ENCODE assay signal across 14 cellular contexts in the genomic region with DNA sequence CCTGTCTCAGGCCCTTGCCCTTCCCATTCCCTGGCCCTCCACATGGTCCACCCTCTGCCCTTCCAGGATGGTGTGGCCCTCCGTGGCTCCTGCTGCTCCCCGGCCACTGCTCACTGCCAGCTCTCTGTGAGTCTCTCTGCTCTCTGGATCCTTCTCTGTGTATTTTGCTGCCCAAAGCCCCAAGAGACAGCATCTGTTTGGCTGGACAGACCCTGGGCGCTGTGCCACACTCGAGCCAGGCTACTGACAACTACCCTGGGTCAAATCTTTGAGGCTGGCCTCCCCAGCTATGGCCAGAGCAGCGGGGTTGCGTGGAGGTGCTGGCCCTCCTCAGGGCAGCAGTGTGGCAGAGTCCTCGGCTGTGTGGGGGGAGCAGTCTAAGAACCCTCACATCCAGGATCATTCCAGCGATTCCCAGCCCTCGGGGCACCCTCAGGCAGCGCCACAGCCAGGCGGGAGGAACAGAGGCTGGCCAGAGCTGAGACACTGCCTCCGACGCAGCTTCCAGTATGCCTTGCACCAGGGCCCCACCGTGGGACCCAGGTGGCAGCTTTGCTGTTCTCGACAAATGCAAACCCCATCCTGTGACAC.
DNase-seq lines count a peak whose midpoint lies in the region; ATAC-seq and TF ChIP-seq lines count a peak whose summit lies in the region.
"Had no signal": no experiment of that assay in that cellular context is flagged by ENCODE, and none has a peak within 500 bp of the region (broad histone marks: within the 10 kb centered on the region; RNA-seq: fewer than 3 reads in every experiment).

No MANE protein-coding gene starts in this region.

- H3K4me1 Mint-ChIP-seq in stimulated activated naive B cell treated with anti-CD40 and anti-IgM and Interleukin-4, amounts not matched to agents 10 μg/mL and 1 μg/mL and 100 μg/mL, for 72 hours, result no peaks in the 10 kb centered on the region

- POLR2A ChIA-PET in PC-9 (lab: Charles Lee; ENCODE audit: unreplicated experiment), result no interaction called here

- intact Hi-C loops in Right ventricle myocardium superior (cut with DNase I) (no loop called here), heart left ventricle (cut with DNase I) (loop anchor here in 1 of 10 donors (10.0 kb wide), 1 partner anchor 79 kb away; no protein-coding TSS in a partner anchor), prostate gland (cut with DNase I) (no loop called here), PC-9 (cut with micrococcal nuclease; ENCODE audit: unreplicated experiment) (no loop called here)

- peak; percentile 18 for ATAC-seq in Right ventricle myocardium superior (ENCODE audit: poor library complexity)
- peak in 2 of 4 donors; percentile 9 to 47 for ATAC-seq in heart left ventricle
- ATAC-seq in GM21576 (IDR thresholded peaks at IDR 0.05; ENCODE audit: unreplicated experiment), result no peak
- no peak for ATAC-seq in stimulated activated naive B cell treated with anti-CD40 and anti-IgM and Interleukin-4, amounts not matched to agents 10 μg/mL and 1 μg/mL and 100 μg/mL, for 72 hours (replicated peaks)

- no peaks in the 10 kb centered on the region for H4K20me1 ChIP-seq in PC-9 (ENCODE audit: insufficient read depth)

- H3K36me3 ChIP-seq in right atrium auricular region (no peaks in the 10 kb centered on the region), heart left ventricle (no peaks in the 10 kb centered on the region), prostate gland (no peaks in the 10 kb centered on the region), PC-9 (ENCODE audit: low read depth) (no peaks in the 10 kb centered on the region)
- H3K36me3 ChIP-seq: left lung, pancreas had no signal

- no peaks in the 10 kb centered on the region for H3K36me3 Mint-ChIP-seq in stimulated activated naive B cell treated with anti-CD40 and anti-IgM and Interleukin-4, amounts not matched to agents 10 μg/mL and 1 μg/mL and 100 μg/mL, for 72 hours

- no TSS peak for BruUV-seq in PC-9 (replicated peaks; lab: Mats Ljungman, UMichigan)

- no peaks in the 10 kb centered on the region for H3K9me2 ChIP-seq in PC-9 (ENCODE audit: insufficient read depth)

- H3K79me2 ChIP-seq in PC-9 (ENCODE audit: low read depth), result no peaks in the 10 kb centered on the region

- DNase-seq in Right ventricle myocardium superior (peak; percentile 51), right atrium auricular region (ENCODE audit: low spot score) (no peak), heart left ventricle (peak in 1 of 5 donors; percentile 61), prostate gland (ENCODE audit: low spot score) (no peak), retina (no peak), PC-9 (no peak)
- DNase-seq in stimulated activated naive B cell treated with anti-CD40 and anti-IgM and Interleukin-4, amounts not matched to agents 10 μg/mL and 1 μg/mL and 100 μg/mL, for 72 hours, result no peak
- DNase-seq: DMS53, NCI-H1417 treated with DMSO at 0.1 percent for 48 hours, NCI-H82 had no signal

- H3K27ac ChIP-seq in right atrium auricular region (peak overlapping the region in 1 of 2 donors; percentile 14), heart left ventricle (peak overlapping the region in 7 of 12 donors; percentile 17 to 80 (median 62)), prostate gland (peak overlapping the region; percentile 10 to 50), PC-9 (no peak overlapping the region)
- H3K27ac ChIP-seq: left lung had no signal

- TF ChIP-seq POLR2A in heart left ventricle (IDR thresholded peaks at IDR 0.05) (no peak), prostate gland (IDR thresholded peaks at IDR 0.05) (no peak)

- H3K4me3 Mint-ChIP-seq in stimulated activated naive B cell treated with anti-CD40 and anti-IgM and Interleukin-4, amounts not matched to agents 10 μg/mL and 1 μg/mL and 100 μg/mL, for 72 hours, result no peak overlapping the region

- no peak overlapping the region for H3K4me2 ChIP-seq in PC-9

- H3K4me1 ChIP-seq in right atrium auricular region (peaks cover 0 to 19% of the 10 kb centered on the region in 2 donors), heart left ventricle (peaks cover 0 to 35% (median 21%) of the 10 kb centered on the region in 12 donors), prostate gland (replicated peaks) (peaks cover 5% of the 10 kb centered on the region), PC-9 (replicated peaks; ENCODE audit: insufficient read depth) (0 out of 2 replicates have a peak, but pooled peaks cover 3% of the 10 kb centered on the region)
- H3K4me1 ChIP-seq: left lung, pancreas had no signal

- H3K27ac Mint-ChIP-seq in stimulated activated naive B cell treated with anti-CD40 and anti-IgM and Interleukin-4, amounts not matched to agents 10 μg/mL and 1 μg/mL and 100 μg/mL, for 72 hours, result no peak overlapping the region

- no peaks in the 10 kb centered on the region for H3F3A ChIP-seq in PC-9 (ENCODE audit: insufficient read depth, low read depth)

- TF ChIP-seq CTCF in right atrium auricular region (IDR thresholded peaks at IDR 0.05), result no peak
- no peak for TF ChIP-seq CTCF in heart left ventricle (IDR thresholded peaks at IDR 0.05)
- no peak for TF ChIP-seq CTCF in prostate gland (IDR thresholded peaks at IDR 0.05)
- TF ChIP-seq CTCF in PC-9 (conservative IDR thresholded peaks at IDR 0.05), result no peak

- 61 to 70% (median 64%) methylated on average over 4 to 15 of the region's 15 CpGs for WGBS in heart left ventricle, 4 donors
- WGBS in prostate gland, result 60% methylated on average over 15 of the region's 15 CpGs

- H2AFZ ChIP-seq in PC-9, result no peak overlapping the region

- no peaks in the 10 kb centered on the region for H3K9me3 Mint-ChIP-seq in stimulated activated naive B cell treated with anti-CD40 and anti-IgM and Interleukin-4, amounts not matched to agents 10 μg/mL and 1 μg/mL and 100 μg/mL, for 72 hours

- H3K27me3 Mint-ChIP-seq in stimulated activated naive B cell treated with anti-CD40 and anti-IgM and Interleukin-4, amounts not matched to agents 10 μg/mL and 1 μg/mL and 100 μg/mL, for 72 hours, result peaks cover 3 to 10% of the 10 kb centered on the region in 2 donors

- H3K9me3 ChIP-seq in right atrium auricular region, result no peaks in the 10 kb centered on the region
- H3K9me3 ChIP-seq in heart left ventricle, result no peaks in the 10 kb centered on the region
- H3K9me3 ChIP-seq in prostate gland, result no peaks in the 10 kb centered on the region
- no peaks in the 10 kb centered on the region for H3K9me3 ChIP-seq in PC-9 (ENCODE audit: insufficient read depth, low read depth)
- H3K9me3 ChIP-seq: left lung, pancreas, testis had no signal

- H3K4me3 ChIP-seq in right atrium auricular region (no peak overlapping the region), heart left ventricle (no peak overlapping the region), prostate gland (no peak overlapping the region), PC-9 (no peak overlapping the region)
- H3K4me3 ChIP-seq: left lung, pancreas, testis had no signal

- H3K27me3 ChIP-seq in right atrium auricular region (no peaks in the 10 kb centered on the region), heart left ventricle (peaks cover 0 to 2% (median 0%) of the 10 kb centered on the region in 9 donors), prostate gland (replicated peaks; ENCODE audit: insufficient read depth) (no peaks in the 10 kb centered on the region), PC-9 (ENCODE audit: insufficient read depth, low read depth) (no peaks in the 10 kb centered on the region)
- H3K27me3 ChIP-seq: pancreas, testis had no signal

- CTCF ChIA-PET in PC-9 (lab: Charles Lee), result no interaction called here
